In the genomic region with DNA sequence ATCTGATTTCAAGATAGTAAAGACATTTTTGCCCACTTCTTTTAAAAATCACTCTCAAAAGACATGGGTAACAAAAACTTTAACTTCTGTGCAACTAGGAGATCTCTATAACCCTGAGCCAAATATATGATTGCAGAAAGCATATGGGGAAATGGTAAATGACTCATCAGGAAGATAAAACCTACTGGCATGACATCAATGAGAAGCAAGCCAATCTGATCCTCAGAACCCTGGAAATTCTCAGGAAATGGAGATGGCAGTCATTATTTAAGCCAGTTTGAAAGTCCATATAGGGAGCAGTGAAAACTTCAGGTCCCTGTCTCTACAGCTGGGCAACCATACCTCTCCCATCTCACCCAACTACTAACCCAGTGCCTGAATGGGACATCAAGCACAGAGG, we compare ENCODE assay signal across 1 cellular context.
A peak's percentile ranks its signal among the peaks of the same experiment; 100 is the strongest.
TF ChIP-seq lines count a peak whose summit lies in the region.

No MANE protein-coding gene starts in this region.

TF ChIP-seq in SK-N-SH, 30 proteins besides CTCF, POLR2A, EP300 and RAD21 (continued from another document):
- no peak for TF ChIP-seq SMC3 (IDR thresholded peaks at IDR 0.05; ENCODE audit: low read depth, low read length)
- TF ChIP-seq SIN3A (IDR thresholded peaks at IDR 0.05; ENCODE audit: borderline replicate concordance, low read depth, low read length): no peak
- TF ChIP-seq RXRA (IDR thresholded peaks at IDR 0.05; ENCODE audit: borderline replicate concordance, low read depth): no peak
- TF ChIP-seq, protein P1, sequence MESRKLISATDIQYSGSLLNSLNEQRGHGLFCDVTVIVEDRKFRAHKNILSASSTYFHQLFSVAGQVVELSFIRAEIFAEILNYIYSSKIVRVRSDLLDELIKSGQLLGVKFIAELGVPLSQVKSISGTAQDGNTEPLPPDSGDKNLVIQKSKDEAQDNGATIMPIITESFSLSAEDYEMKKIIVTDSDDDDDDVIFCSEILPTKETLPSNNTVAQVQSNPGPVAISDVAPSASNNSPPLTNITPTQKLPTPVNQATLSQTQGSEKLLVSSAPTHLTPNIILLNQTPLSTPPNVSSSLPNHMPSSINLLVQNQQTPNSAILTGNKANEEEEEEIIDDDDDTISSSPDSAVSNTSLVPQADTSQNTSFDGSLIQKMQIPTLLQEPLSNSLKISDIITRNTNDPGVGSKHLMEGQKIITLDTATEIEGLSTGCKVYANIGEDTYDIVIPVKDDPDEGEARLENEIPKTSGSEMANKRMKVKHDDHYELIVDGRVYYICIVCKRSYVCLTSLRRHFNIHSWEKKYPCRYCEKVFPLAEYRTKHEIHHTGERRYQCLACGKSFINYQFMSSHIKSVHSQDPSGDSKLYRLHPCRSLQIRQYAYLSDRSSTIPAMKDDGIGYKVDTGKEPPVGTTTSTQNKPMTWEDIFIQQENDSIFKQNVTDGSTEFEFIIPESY (IDR thresholded peaks at IDR 0.05; ENCODE audit: borderline replicate concordance, low read depth): no peak
- TF ChIP-seq, protein P2, sequence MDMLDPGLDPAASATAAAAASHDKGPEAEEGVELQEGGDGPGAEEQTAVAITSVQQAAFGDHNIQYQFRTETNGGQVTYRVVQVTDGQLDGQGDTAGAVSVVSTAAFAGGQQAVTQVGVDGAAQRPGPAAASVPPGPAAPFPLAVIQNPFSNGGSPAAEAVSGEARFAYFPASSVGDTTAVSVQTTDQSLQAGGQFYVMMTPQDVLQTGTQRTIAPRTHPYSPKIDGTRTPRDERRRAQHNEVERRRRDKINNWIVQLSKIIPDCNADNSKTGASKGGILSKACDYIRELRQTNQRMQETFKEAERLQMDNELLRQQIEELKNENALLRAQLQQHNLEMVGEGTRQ (IDR thresholded peaks at IDR 0.05; ENCODE audit: borderline replicate concordance, low read depth, low read length): no peak
- TF ChIP-seq MEF2A (IDR thresholded peaks at IDR 0.05; ENCODE audit: borderline replicate concordance, low read depth): no peak
- TF ChIP-seq JUND (IDR thresholded peaks at IDR 0.05): peak; percentile 68
- no peak for TF ChIP-seq YY1 (IDR thresholded peaks at IDR 0.05; ENCODE audit: low read depth)
- peak; percentile 54; the same call in 1 of the 2 replicates for TF ChIP-seq FOSL2 (IDR thresholded peaks at IDR 0.05; ENCODE audit: borderline replicate concordance, low read depth)
